In the genomic region with DNA sequence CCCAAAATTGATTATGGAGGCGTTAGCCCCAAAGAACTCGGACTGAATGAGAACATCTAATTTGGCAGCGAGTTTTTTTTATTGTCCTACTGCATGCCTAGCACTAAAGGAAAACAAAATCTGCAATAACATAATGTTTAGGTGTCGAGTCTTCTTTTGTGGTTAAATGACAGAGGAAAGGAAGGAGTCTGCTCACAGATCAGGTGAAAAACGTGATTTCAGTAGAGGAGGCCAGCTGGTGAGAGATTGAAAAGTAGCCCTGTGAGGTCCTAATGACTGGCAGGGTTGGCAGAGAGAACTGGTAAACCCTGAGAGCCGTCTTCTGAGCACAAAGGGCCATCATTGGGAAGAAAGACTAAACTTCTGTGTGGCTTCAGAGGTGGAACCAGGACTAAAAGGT, we compare ENCODE assay signal across 20 cellular contexts.
"Had no signal": no experiment of that assay in that cellular context is flagged by ENCODE, and none has a peak within 500 bp of the region (broad histone marks: within the 10 kb centered on the region; RNA-seq: fewer than 3 reads in every experiment).

No MANE protein-coding gene starts in this region.

- H3K27me3 Mint-ChIP-seq: activated CD4-positive, alpha-beta T cell treated with anti-CD3 and anti-CD28 coated beads, Interleukin-2, amount 10 ng/mL, durations not matched to agents 24 days and 14 days; progenitor cell of endocrine pancreas; stimulated activated naive CD8-positive, alpha-beta T cell treated with anti-CD3 and anti-CD28 coated beads, Interleukin-15, amount 100 ng/mL, for 72 hours; type B pancreatic cell had no signal

- H3K9me3 ChIP-seq: right atrium auricular region had no signal

- H3K36me3 Mint-ChIP-seq: WTC11 had no signal

- H3K36me3 ChIP-seq: brain microvascular endothelial cell had no signal

- H3K27me3 ChIP-seq: brain microvascular endothelial cell, foreskin keratinocyte, right atrium auricular region had no signal

- H3K4me1 Mint-ChIP-seq: WTC11 had no signal

- H3K27ac Mint-ChIP-seq: activated CD4-positive, alpha-beta T cell treated with anti-CD3 and anti-CD28 coated beads, Interleukin-2, amount 10 ng/mL, durations not matched to agents 24 days and 14 days; progenitor cell of endocrine pancreas; stimulated activated naive CD8-positive, alpha-beta T cell treated with anti-CD3 and anti-CD28 coated beads, Interleukin-15, amount 100 ng/mL, for 72 hours; type B pancreatic cell; WTC11 had no signal

- H3K4me1 ChIP-seq: foreskin keratinocyte, right atrium auricular region had no signal

- H3K4me3 Mint-ChIP-seq: activated CD4-positive, alpha-beta T cell treated with anti-CD3 and anti-CD28 coated beads, Interleukin-2, amount 10 ng/mL, durations not matched to agents 24 days and 14 days; type B pancreatic cell; WTC11 had no signal

- H3K4me3 ChIP-seq: right atrium auricular region had no signal

- ATAC-seq: foreskin keratinocyte; left ventricle myocardium superior; SK-N-SH treated with all-trans-retinoic acid at 6 μM for 48 hours; stimulated activated naive CD8-positive, alpha-beta T cell treated with anti-CD3 and anti-CD28 coated beads, Interleukin-15, amount 100 ng/mL, for 72 hours; WTC11 had no signal

- H3K9me3 Mint-ChIP-seq: activated CD4-positive, alpha-beta T cell treated with anti-CD3 and anti-CD28 coated beads, Interleukin-2, amount 10 ng/mL, durations not matched to agents 24 days and 14 days; type B pancreatic cell; WTC11 had no signal

- H3K27ac ChIP-seq: brain microvascular endothelial cell, foreskin keratinocyte, right atrium auricular region had no signal

- DNase-seq: activated CD4-positive, alpha-beta T cell treated with anti-CD3 and anti-CD28 coated beads, Interleukin-2, amount 10 ng/mL, durations not matched to agents 24 days and 14 days; activated gamma-delta T cell; activated T-cell treated with anti-CD3 and anti-CD28 coated beads, Interleukin-2, amount 50 U/mL, for 48 hours; amygdala; brain microvascular endothelial cell; cortex of kidney; effector CD4-positive, alpha-beta T cell; foreskin keratinocyte; kidney glomerular epithelial cell; left ventricle myocardium superior; mesenchymal stem cell; stimulated activated CD4-positive, alpha-beta T cell treated with anti-CD3 and anti-CD28 coated beads, Interleukin-15, amount 100 ng/mL, for 24 hours; stimulated activated CD4-positive, alpha-beta T cell treated with anti-CD3 and anti-CD28 coated beads, Interleukin-4, amount 100 ng/mL, for 24 hours; stimulated activated naive CD8-positive, alpha-beta T cell treated with anti-CD3 and anti-CD28 coated beads, Interleukin-15, amount 100 ng/mL, for 72 hours; T-helper 2 cell had no signal
